ENCODE assay signal across 23 cellular contexts in genomic region chr19:53388904-53389303, GRCh38. TPM values are rescaled to one million over a fixed set of nuclear protein-coding genes. Genes with fewer than 3 reads are reported as not detected.
A peak's percentile ranks its signal among the peaks of the same experiment; 100 is the strongest.
DNase-seq lines count a peak whose midpoint lies in the region; ATAC-seq and TF ChIP-seq lines count a peak whose summit lies in the region.
"Had no signal": no experiment of that assay in that cellular context is flagged by ENCODE, and none has a peak within 500 bp of the region (broad histone marks: within the 10 kb centered on the region; RNA-seq: fewer than 3 reads in every experiment).

No MANE protein-coding gene starts in this region.

- peak overlapping the region; percentile 80 for H3K27ac ChIP-seq in SJCRH30
- H3K27ac ChIP-seq: A549; BLaER1 treated with 17β-estradiol and CSF1 and Interleukin-3, amounts not matched to agents 10 nM and 100 nM had no signal

- H3K4me1 Mint-ChIP-seq in nephron, result peaks cover 13% of the 10 kb centered on the region

- peaks cover 5% of the 10 kb centered on the region; the same call in 1 of the 2 replicates for H3K4me1 ChIP-seq in SJCRH30
- H3K4me1 ChIP-seq: A549, HAP-1 had no signal

- TF ChIP-seq CTCF in epithelial cell of esophagus (IDR thresholded peaks at IDR 0.05; ENCODE audit: insufficient read depth, low read depth, low read length, missing control alignments) (no peak), nephron (IDR thresholded peaks at IDR 0.05; ENCODE audit: unreplicated experiment in 3 of 3) (no peak)

- peak; percentile 41 for DNase-seq in HCEC 1CT
- DNase-seq in SJCRH30, result no peak
- peak; percentile 21 for DNase-seq in epithelial cell of esophagus (ENCODE audit: low read depth)
- DNase-seq in cerebellar cortex (ENCODE audit: low spot score), result no peak
- no peak for DNase-seq in central memory CD4-positive, alpha-beta T cell
- DNase-seq: AML-193; CD4-positive, alpha-beta T cell; DMS53; GOT3; Kasumi-1; MG63; NCI-H2029; NCI-H2227 treated with DMSO at 0.1 percent for 48 hours; NCI-H526 treated with DMSO at 0.1 percent for 48 hours; SIG-M5; SK-N-SH; SW 1271 had no signal

- H3K27me3 Mint-ChIP-seq in nephron (ENCODE audit: low read depth), result no peaks in the 10 kb centered on the region
- H3K27me3 Mint-ChIP-seq: CD4-positive, alpha-beta T cell had no signal

- ATAC-seq in GM21619 (IDR thresholded peaks at IDR 0.05; ENCODE audit: unreplicated experiment), result no peak
- ATAC-seq in HG02870 (IDR thresholded peaks at IDR 0.05; ENCODE audit: unreplicated experiment), result no peak
- ATAC-seq: A549 had no signal

- peaks cover 6% of the 10 kb centered on the region; the same call in 1 of the 2 replicates for H3K36me3 ChIP-seq in SJCRH30
- H3K36me3 ChIP-seq: HAP-1, MG63 had no signal

- H3K27ac Mint-ChIP-seq in nephron, result peak overlapping the region in 2 of 3 experiments; percentile 86 to 94
- H3K27ac Mint-ChIP-seq: CD4-positive, alpha-beta T cell had no signal

- peaks cover 40% of the 10 kb centered on the region for H3K36me3 Mint-ChIP-seq in nephron (ENCODE audit: low read depth)

- no peaks in the 10 kb centered on the region for H3K27me3 ChIP-seq in SJCRH30
- H3K27me3 ChIP-seq: BLaER1 treated with 17β-estradiol and CSF1 and Interleukin-3, amounts not matched to agents 10 nM and 100 nM; MG63 had no signal

- H3K4me3 ChIP-seq in SJCRH30 (peak overlapping the region; percentile 60), epithelial cell of esophagus (ENCODE audit: low read length) (no peak overlapping the region)
- H3K4me3 ChIP-seq: A549, HAP-1, MG63 had no signal

- H3K9me3 ChIP-seq in SJCRH30 (replicated peaks), result peaks cover 6% of the 10 kb centered on the region
- H3K9me3 ChIP-seq: HAP-1 had no signal

- no peak overlapping the region for H3K4me3 Mint-ChIP-seq in nephron
- H3K4me3 Mint-ChIP-seq: CD4-positive, alpha-beta T cell had no signal

- peaks cover 33% of the 10 kb centered on the region for H3K9me3 Mint-ChIP-seq in nephron

RNA-seq across cellular contexts. Expression of gene ZNF765, which starts 6.0 kb away (rescaled TPM):
- 14.3 and 15.4 TPM in 2 replicates for total RNA-seq in SJCRH30 (2014; rRNA removed; shearing (Covaris generic))

RNA-seq across cellular contexts. Expression of gene ZNF525, which starts 23.4 kb away (rescaled TPM):
- total RNA-seq in SJCRH30 (2014; rRNA removed; shearing (Covaris generic)), result 12.2 and 14.7 TPM in 2 replicates

RNA-seq across cellular contexts. Expression of gene ZNF761, which starts 42.9 kb away (rescaled TPM):
- 15.7 and 15.8 TPM in 2 replicates for total RNA-seq in SJCRH30 (2014; rRNA removed; shearing (Covaris generic))

RNA-seq across cellular contexts. Expression of gene ZNF845, which starts 55.4 kb away (rescaled TPM):
- total RNA-seq in SJCRH30 (2014; rRNA removed; shearing (Covaris generic)), result 13.6 TPM in 2 replicates

Comparison
In these comparisons a context has a peak if more than half of its experiments do, and no peak if none do; other contexts are left out.
1. DNase-seq: peak in HCEC 1CT (single experiment) and epithelial cell of esophagus (single experiment); none in SJCRH30 (0 of 2), cerebellar cortex (single experiment) and central memory CD4-positive, alpha-beta T cell (single experiment).